Comparison of ENCODE assay signal across 1 cellular context in genomic region chr18:75207298-75208054, GRCh38.
TF ChIP-seq lines count a peak whose summit lies in the region.

No MANE protein-coding gene starts in this region.

TF ChIP-seq in GM12878, 131 proteins besides CTCF, POLR2A, EP300 and RAD21 (continued from another document):
- TF ChIP-seq CUX1 (IDR thresholded peaks at IDR 0.05; ENCODE audit: insufficient replicate concordance, low read depth, low read length) (no peak), SPI1 (IDR thresholded peaks at IDR 0.05; ENCODE audit: borderline replicate concordance, insufficient read depth, low read depth, low read length) (no peak), JUNB (IDR thresholded peaks at IDR 0.05) (peak; percentile 45; the same call in 1 of the 2 replicates), MXI1 (IDR thresholded peaks at IDR 0.05; ENCODE audit: low read depth, low read length) (peak; percentile 69; the same call in 1 of the 2 replicates), SRF (IDR thresholded peaks at IDR 0.05; ENCODE audit: low read depth in 2 of 2, low read length in 2 of 2) (no peak), RAD51 (IDR thresholded peaks at IDR 0.05) (peak; percentile 27; the same call in 1 of the 2 replicates), PAX5 (IDR thresholded peaks at IDR 0.05; ENCODE audit: borderline replicate concordance, low read depth, low read length) (0 out of 2 replicates have a peak, but pooled peaks have one; percentile 16)
